Comparison of ENCODE assay signal across 1 cellular context in genomic region chr9:120792898-120793765, GRCh38.
A peak's percentile ranks its signal among the peaks of the same experiment; 100 is the strongest.
TF ChIP-seq lines count a peak whose summit lies in the region.

A gene with protein sequence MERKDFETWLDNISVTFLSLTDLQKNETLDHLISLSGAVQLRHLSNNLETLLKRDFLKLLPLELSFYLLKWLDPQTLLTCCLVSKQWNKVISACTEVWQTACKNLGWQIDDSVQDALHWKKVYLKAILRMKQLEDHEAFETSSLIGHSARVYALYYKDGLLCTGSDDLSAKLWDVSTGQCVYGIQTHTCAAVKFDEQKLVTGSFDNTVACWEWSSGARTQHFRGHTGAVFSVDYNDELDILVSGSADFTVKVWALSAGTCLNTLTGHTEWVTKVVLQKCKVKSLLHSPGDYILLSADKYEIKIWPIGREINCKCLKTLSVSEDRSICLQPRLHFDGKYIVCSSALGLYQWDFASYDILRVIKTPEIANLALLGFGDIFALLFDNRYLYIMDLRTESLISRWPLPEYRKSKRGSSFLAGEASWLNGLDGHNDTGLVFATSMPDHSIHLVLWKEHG (minus strand): TSS chr9:120793416. CDS start chr9:120788258, 5,158 bp downstream.

TF ChIP-seq in HepG2, 621 proteins besides CTCF, POLR2A, EP300 and RAD21 (continued from another document and continues in another):
- TF ChIP-seq TRIM22 (IDR thresholded peaks at IDR 0.05) (no peak), ZNF383 (CRISPR knock-in tag; IDR thresholded peaks at IDR 0.05; ENCODE audit: borderline replicate concordance) (no peak), MYC (CRISPR knock-in tag; IDR thresholded peaks at IDR 0.05; ENCODE audit: borderline replicate concordance) (peak; percentile 96), ZSCAN9 (CRISPR knock-in tag; IDR thresholded peaks at IDR 0.05; ENCODE audit: borderline replicate concordance) (peak; percentile 69; the same call in 1 of the 2 replicates), HOXA9 (CRISPR knock-in tag; IDR thresholded peaks at IDR 0.05; ENCODE audit: borderline replicate concordance) (no peak), ZNF724P (CRISPR knock-in tag; IDR thresholded peaks at IDR 0.05; ENCODE audit: borderline replicate concordance) (no peak; the same call in 1 of the 2 replicates), ZFP82 (CRISPR knock-in tag; IDR thresholded peaks at IDR 0.05; ENCODE audit: borderline replicate concordance) (0 out of 2 replicates have a peak, but pooled peaks have one; percentile 21), ZNF256 (CRISPR knock-in tag; conservative IDR thresholded peaks at IDR 0.05) (peak; percentile 42; the same call in 1 of the 2 replicates), XRCC5 (optimal IDR thresholded peaks at IDR 0.05; ENCODE audit: low read length) (peak; percentile 85), JUND (CRISPR knock-in tag; IDR thresholded peaks at IDR 0.05) (no peak), TGIF2 (CRISPR knock-in tag; IDR thresholded peaks at IDR 0.05) (peak; percentile 73; the same call in 1 of the 2 replicates), ZBTB21 (CRISPR knock-in tag; IDR thresholded peaks at IDR 0.05) (peak; percentile 72; the same call in 1 of the 2 replicates), MTF1 (CRISPR knock-in tag; IDR thresholded peaks at IDR 0.05) (no peak), EEA1 (CRISPR knock-in tag; IDR thresholded peaks at IDR 0.05; ENCODE audit: borderline replicate concordance) (no peak), ZBTB37 (CRISPR knock-in tag; IDR thresholded peaks at IDR 0.05) (no peak), ZSCAN29 (CRISPR knock-in tag; conservative IDR thresholded peaks at IDR 0.05) (no peak; the same call in 1 of the 2 replicates), ZBTB4 (CRISPR knock-in tag; IDR thresholded peaks at IDR 0.05; ENCODE audit: borderline replicate concordance) (no peak; the same call in 1 of the 2 replicates), BHLHE40 (IDR thresholded peaks at IDR 0.05; ENCODE audit: low read length) (peak; percentile 74), RFXANK (CRISPR knock-in tag; IDR thresholded peaks at IDR 0.05) (peak; percentile 91; the same call in 1 of the 2 replicates), RNF2 (conservative IDR thresholded peaks at IDR 0.05; ENCODE audit: low read depth) (no peak), ZNF746 (CRISPR knock-in tag; IDR thresholded peaks at IDR 0.05) (no peak; the same call in 1 of the 2 replicates), ZNF766 (CRISPR knock-in tag; IDR thresholded peaks at IDR 0.05; ENCODE audit: borderline replicate concordance) (no peak; the same call in 1 of the 2 replicates), HDAC1 (CRISPR knock-in tag; IDR thresholded peaks at IDR 0.05) (peak; percentile 97), ZNF501 (CRISPR knock-in tag; IDR thresholded peaks at IDR 0.05) (peak; percentile 93), ZNF33A (CRISPR knock-in tag; IDR thresholded peaks at IDR 0.05; ENCODE audit: borderline replicate concordance) (no peak), ETV6 (CRISPR knock-in tag; conservative IDR thresholded peaks at IDR 0.05) (peak; percentile 71; the same call in 1 of the 2 replicates), ZNF138 (CRISPR knock-in tag; IDR thresholded peaks at IDR 0.05; ENCODE audit: low read depth) (0 out of 2 replicates have a peak, but pooled peaks have one; percentile 35), ZNF292 (CRISPR knock-in tag; IDR thresholded peaks at IDR 0.05; ENCODE audit: borderline replicate concordance, low read depth) (peak; percentile 22; the same call in 1 of the 2 replicates), ZNF18 (CRISPR knock-in tag; IDR thresholded peaks at IDR 0.05; ENCODE audit: insufficient replicate concordance) (no peak), ZNF232 (CRISPR knock-in tag; IDR thresholded peaks at IDR 0.05; ENCODE audit: borderline replicate concordance) (peak; percentile 53; the same call in 1 of the 2 replicates), ZNF572 (CRISPR knock-in tag; IDR thresholded peaks at IDR 0.05) (peak; percentile 57; the same call in 1 of the 2 replicates), PCBP1 (IDR thresholded peaks at IDR 0.05; ENCODE audit: borderline replicate concordance, low read depth, low read length) (no peak), ZMAT5 (CRISPR knock-in tag; IDR thresholded peaks at IDR 0.05; ENCODE audit: borderline replicate concordance, low read depth) (no peak), ZNF530 (CRISPR knock-in tag; IDR thresholded peaks at IDR 0.05; ENCODE audit: low read depth) (no peak), ZNF382 (CRISPR knock-in tag; IDR thresholded peaks at IDR 0.05; ENCODE audit: borderline replicate concordance) (no peak)
- TF ChIP-seq, protein P1, sequence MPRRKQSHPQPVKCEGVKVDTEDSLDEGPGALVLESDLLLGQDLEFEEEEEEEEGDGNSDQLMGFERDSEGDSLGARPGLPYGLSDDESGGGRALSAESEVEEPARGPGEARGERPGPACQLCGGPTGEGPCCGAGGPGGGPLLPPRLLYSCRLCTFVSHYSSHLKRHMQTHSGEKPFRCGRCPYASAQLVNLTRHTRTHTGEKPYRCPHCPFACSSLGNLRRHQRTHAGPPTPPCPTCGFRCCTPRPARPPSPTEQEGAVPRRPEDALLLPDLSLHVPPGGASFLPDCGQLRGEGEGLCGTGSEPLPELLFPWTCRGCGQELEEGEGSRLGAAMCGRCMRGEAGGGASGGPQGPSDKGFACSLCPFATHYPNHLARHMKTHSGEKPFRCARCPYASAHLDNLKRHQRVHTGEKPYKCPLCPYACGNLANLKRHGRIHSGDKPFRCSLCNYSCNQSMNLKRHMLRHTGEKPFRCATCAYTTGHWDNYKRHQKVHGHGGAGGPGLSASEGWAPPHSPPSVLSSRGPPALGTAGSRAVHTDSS (CRISPR knock-in tag; conservative IDR thresholded peaks at IDR 0.05): 0 out of 2 replicates have a peak, but pooled peaks have one; percentile 31
- TF ChIP-seq, protein P2, sequence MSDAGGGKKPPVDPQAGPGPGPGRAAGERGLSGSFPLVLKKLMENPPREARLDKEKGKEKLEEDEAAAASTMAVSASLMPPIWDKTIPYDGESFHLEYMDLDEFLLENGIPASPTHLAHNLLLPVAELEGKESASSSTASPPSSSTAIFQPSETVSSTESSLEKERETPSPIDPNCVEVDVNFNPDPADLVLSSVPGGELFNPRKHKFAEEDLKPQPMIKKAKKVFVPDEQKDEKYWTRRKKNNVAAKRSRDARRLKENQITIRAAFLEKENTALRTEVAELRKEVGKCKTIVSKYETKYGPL (CRISPR knock-in tag; IDR thresholded peaks at IDR 0.05): no peak
- TF ChIP-seq, protein P3, sequence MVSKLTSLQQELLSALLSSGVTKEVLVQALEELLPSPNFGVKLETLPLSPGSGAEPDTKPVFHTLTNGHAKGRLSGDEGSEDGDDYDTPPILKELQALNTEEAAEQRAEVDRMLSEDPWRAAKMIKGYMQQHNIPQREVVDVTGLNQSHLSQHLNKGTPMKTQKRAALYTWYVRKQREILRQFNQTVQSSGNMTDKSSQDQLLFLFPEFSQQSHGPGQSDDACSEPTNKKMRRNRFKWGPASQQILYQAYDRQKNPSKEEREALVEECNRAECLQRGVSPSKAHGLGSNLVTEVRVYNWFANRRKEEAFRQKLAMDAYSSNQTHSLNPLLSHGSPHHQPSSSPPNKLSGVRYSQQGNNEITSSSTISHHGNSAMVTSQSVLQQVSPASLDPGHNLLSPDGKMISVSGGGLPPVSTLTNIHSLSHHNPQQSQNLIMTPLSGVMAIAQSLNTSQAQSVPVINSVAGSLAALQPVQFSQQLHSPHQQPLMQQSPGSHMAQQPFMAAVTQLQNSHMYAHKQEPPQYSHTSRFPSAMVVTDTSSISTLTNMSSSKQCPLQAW (CRISPR knock-in tag; IDR thresholded peaks at IDR 0.05): peak; percentile 87
- TF ChIP-seq, protein P4, sequence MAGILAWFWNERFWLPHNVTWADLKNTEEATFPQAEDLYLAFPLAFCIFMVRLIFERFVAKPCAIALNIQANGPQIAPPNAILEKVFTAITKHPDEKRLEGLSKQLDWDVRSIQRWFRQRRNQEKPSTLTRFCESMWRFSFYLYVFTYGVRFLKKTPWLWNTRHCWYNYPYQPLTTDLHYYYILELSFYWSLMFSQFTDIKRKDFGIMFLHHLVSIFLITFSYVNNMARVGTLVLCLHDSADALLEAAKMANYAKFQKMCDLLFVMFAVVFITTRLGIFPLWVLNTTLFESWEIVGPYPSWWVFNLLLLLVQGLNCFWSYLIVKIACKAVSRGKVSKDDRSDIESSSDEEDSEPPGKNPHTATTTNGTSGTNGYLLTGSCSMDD (CRISPR knock-in tag; IDR thresholded peaks at IDR 0.05): no peak
- TF ChIP-seq, protein P5, sequence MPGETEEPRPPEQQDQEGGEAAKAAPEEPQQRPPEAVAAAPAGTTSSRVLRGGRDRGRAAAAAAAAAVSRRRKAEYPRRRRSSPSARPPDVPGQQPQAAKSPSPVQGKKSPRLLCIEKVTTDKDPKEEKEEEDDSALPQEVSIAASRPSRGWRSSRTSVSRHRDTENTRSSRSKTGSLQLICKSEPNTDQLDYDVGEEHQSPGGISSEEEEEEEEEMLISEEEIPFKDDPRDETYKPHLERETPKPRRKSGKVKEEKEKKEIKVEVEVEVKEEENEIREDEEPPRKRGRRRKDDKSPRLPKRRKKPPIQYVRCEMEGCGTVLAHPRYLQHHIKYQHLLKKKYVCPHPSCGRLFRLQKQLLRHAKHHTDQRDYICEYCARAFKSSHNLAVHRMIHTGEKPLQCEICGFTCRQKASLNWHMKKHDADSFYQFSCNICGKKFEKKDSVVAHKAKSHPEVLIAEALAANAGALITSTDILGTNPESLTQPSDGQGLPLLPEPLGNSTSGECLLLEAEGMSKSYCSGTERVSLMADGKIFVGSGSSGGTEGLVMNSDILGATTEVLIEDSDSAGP (CRISPR knock-in tag; IDR thresholded peaks at IDR 0.05; ENCODE audit: borderline replicate concordance): peak; percentile 94
